In genomic region chr3:49021213-49021812, GRCh38 we compare ENCODE assay signal across 1 cellular context.
TF ChIP-seq lines count a peak whose summit lies in the region.

No MANE protein-coding gene starts in this region.

TF ChIP-seq in endothelial cell of umbilical vein, 7 proteins besides CTCF, POLR2A, EP300 and RAD21 (continued from another document):
- TF ChIP-seq JUN (IDR thresholded peaks at IDR 0.05; ENCODE audit: borderline replicate concordance, insufficient read depth, insufficient read length, low read depth) = no peak
